In the genomic region with DNA sequence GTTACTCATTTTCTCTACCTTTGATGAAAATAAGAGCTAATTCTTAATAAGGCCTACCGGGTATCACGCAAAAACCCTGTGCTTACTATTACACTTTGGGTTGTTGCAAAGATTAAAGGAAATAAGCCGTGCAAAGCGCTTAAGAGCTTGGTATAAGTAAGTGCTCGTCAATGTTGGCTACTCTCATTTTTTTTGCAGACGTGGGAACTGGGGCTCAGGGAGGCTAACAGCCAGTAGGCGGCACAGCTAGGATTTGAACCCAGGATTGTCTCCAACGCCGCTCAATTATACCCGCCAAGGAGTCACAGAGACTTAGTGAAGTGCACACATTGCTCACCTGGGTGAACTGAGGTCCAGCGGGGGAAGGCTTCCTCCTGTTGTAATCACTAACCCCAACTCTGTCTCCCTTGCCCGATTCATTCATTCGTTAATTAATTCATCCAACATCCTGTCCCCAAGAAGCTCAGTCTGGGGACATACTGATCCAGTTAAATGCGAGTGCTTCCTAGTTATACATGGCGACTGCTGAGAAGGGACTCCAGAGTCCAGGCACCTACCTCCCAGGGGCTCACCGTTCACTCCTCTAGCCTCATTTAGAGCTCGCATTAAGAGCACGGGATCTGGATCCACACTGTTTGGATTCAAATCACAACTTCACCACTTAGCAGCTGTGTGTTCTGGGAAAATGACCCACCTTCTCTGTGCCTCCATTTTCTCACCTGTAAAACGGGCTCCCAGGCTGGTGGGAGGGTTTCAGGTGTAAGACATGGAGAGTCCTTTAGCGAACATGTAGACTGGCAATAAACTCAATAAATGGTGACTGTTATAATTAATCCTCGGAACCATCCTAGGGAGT, we compare ENCODE assay signal across 1 cellular context.
TF ChIP-seq lines count a peak whose summit lies in the region.

No MANE protein-coding gene starts in this region.

TF ChIP-seq in SK-N-SH, 30 proteins besides CTCF, POLR2A, EP300 and RAD21 (continued from another document):
- TF ChIP-seq MEF2A (IDR thresholded peaks at IDR 0.05; ENCODE audit: borderline replicate concordance, low read depth) (no peak), YY1 (IDR thresholded peaks at IDR 0.05; ENCODE audit: low read depth) (no peak), SIN3A (IDR thresholded peaks at IDR 0.05; ENCODE audit: borderline replicate concordance, low read depth, low read length) (no peak), POLR2AphosphoS5 (IDR thresholded peaks at IDR 0.05; ENCODE audit: low read depth, low read length) (no peak), FOSL2 (IDR thresholded peaks at IDR 0.05; ENCODE audit: borderline replicate concordance, low read depth) (no peak), TAF1 (IDR thresholded peaks at IDR 0.05; ENCODE audit: borderline replicate concordance, low read depth, low read length) (no peak), RCOR1 (IDR thresholded peaks at IDR 0.05; ENCODE audit: low read length) (no peak), TEAD4 (IDR thresholded peaks at IDR 0.05; ENCODE audit: borderline replicate concordance, insufficient read depth) (no peak)
- TF ChIP-seq, protein P1, sequence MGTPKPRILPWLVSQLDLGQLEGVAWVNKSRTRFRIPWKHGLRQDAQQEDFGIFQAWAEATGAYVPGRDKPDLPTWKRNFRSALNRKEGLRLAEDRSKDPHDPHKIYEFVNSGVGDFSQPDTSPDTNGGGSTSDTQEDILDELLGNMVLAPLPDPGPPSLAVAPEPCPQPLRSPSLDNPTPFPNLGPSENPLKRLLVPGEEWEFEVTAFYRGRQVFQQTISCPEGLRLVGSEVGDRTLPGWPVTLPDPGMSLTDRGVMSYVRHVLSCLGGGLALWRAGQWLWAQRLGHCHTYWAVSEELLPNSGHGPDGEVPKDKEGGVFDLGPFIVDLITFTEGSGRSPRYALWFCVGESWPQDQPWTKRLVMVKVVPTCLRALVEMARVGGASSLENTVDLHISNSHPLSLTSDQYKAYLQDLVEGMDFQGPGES (IDR thresholded peaks at IDR 0.05; ENCODE audit: low read depth, low read length), result no peak
- TF ChIP-seq, protein P2, sequence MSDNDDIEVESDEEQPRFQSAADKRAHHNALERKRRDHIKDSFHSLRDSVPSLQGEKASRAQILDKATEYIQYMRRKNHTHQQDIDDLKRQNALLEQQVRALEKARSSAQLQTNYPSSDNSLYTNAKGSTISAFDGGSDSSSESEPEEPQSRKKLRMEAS (IDR thresholded peaks at IDR 0.05; ENCODE audit: low read depth), result no peak
TF ChIP-seq in SK-N-SH: peak in this region for 0.
